In the genomic region with DNA sequence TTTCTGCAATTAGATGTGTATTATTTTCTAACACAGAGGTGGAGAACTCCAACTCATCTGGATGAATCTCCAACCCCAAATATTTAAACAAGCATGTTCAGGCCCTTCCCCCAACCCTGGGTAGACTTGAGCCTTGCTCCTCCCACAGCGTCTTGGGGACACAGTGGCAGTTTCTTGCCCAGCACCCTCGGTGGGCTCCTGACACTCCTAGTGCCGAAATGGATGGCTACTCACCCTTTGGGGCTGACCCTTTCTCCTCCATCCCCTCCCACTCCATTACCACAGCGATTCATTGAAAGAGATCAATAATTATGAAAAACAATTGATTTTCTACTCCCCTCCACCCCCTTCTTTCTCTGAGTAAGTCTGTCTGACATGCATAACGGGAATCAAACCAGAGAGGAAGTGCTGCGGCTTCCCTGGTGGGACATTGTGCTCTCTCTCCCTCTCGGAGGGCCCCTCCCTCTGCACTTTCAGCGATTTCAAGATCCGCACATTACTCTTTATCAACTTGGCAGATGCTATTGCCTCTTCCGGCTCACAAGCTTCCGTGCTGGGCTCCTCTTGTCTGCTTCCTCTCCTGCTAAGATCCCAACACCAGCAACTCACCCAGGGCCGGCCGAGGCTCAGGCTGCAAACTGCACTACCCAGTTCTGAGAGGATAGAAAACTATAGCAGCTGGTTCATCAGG, we compare ENCODE assay signal across 8 cellular contexts.
A peak's percentile ranks its signal among the peaks of the same experiment; 100 is the strongest.
DNase-seq lines count a peak whose midpoint lies in the region; ATAC-seq and TF ChIP-seq lines count a peak whose summit lies in the region.

No MANE protein-coding gene starts in this region.

- no peak overlapping the region for H2BK120ac ChIP-seq in trophoblast cell (ENCODE audit: insufficient read depth, low read length, poor library complexity)

- H3K9me3 Mint-ChIP-seq in activated CD8-positive, alpha-beta T cell treated with anti-CD3 and anti-CD28 coated beads, Interleukin-2, amount 10 ng/mL, durations not matched to agents 7 days and 5 days (ENCODE audit: insufficient read depth): no peaks in the 10 kb centered on the region

- WGBS in trophoblast cell (ENCODE audit: extremely low coverage, insufficient coverage, insufficient read length): no CpG with 5 or more reads among the region's 13 CpGs

- no peaks in the 10 kb centered on the region for H3K79me1 ChIP-seq in trophoblast cell (ENCODE audit: low read length)

- H3K4me1 ChIP-seq in trophoblast cell (ENCODE audit: control insufficient read depth in 1 of 2, insufficient read depth in 2 of 2, low read length in 2 of 2): peaks cover 0 to 3% of the 10 kb centered on the region in 2 experiments

- no peak overlapping the region for H4K8ac ChIP-seq in trophoblast cell (ENCODE audit: low read depth, low read length)

- CTCF ChIA-PET in activated CD8-positive, alpha-beta T cell treated with anti-CD3 and anti-CD28 coated beads, Interleukin-2, amount 10 ng/mL, durations not matched to agents 7 days and 5 days (lab: Charles Lee): interaction anchor here (1.2 to 3.4 kb wide), 5 partner anchors 12 to 75 kb away, joined by 3 to 24 read pairs (median 3); no protein-coding TSS in a partner anchor
- CTCF ChIA-PET in GM10248 (lab: Yijun Ruan, JAX): interaction anchor here (1.0 to 2.5 kb wide), 4 partner anchors 11 to 779 kb away, joined by 3 to 15 read pairs (median 4); no protein-coding TSS in a partner anchor
- CTCF ChIA-PET in RWPE1 (lab: Yijun Ruan, JAX): interaction anchor here (0.6 kb wide), 1 partner anchor 517 kb away, joined by 3 read pairs; no protein-coding TSS in a partner anchor

- no peak overlapping the region for H3K27ac ChIP-seq in trophoblast cell (ENCODE audit: low read depth, low read length)
- no peak overlapping the region for H3K27ac ChIP-seq in RWPE1

- H3K18ac ChIP-seq in trophoblast cell (ENCODE audit: low read length): no peak overlapping the region

- no peak overlapping the region for H3K23ac ChIP-seq in trophoblast cell (ENCODE audit: low read length)

- H3K27me3 ChIP-seq in trophoblast cell (ENCODE audit: insufficient read depth, low read length): no peaks in the 10 kb centered on the region

- no peak overlapping the region for H2BK5ac ChIP-seq in trophoblast cell (ENCODE audit: low read depth, low read length, poor library complexity)

- H3K36me3 Mint-ChIP-seq in activated CD8-positive, alpha-beta T cell treated with anti-CD3 and anti-CD28 coated beads, Interleukin-2, amount 10 ng/mL, durations not matched to agents 7 days and 5 days (ENCODE audit: low read depth): peaks cover 3% of the 10 kb centered on the region

- H3K9me3 ChIP-seq in trophoblast cell (ENCODE audit: insufficient read depth, low read depth, low read length): no peaks in the 10 kb centered on the region

- no peaks in the 10 kb centered on the region for H3K79me2 ChIP-seq in trophoblast cell (ENCODE audit: control insufficient read depth, insufficient read depth, low read length, poor library complexity)

- no peak overlapping the region for H4K12ac ChIP-seq in trophoblast cell (ENCODE audit: low read depth, low read length)

- H3K4me3 ChIP-seq in fibroblast of pulmonary artery (replicated peaks; ENCODE audit: low read depth, low read length) (peak overlapping the region; percentile 9), trophoblast cell (ENCODE audit: low read depth, low read length) (no peak overlapping the region)

- H2AK5ac ChIP-seq in trophoblast cell (ENCODE audit: low read length): no peak overlapping the region

- no peak overlapping the region for H3K9ac ChIP-seq in trophoblast cell (ENCODE audit: low read length)

- DNase-seq in Ammon's horn (ENCODE audit: low spot score) (peak; percentile 74), fibroblast of pulmonary artery (ENCODE audit: low read depth) (peak; percentile 66), trophoblast cell (no peak), GM10248 (ENCODE audit: extremely low spot score) (no peak), RWPE1 (ENCODE audit: low spot score) (no peak)
- DNase-seq in activated CD8-positive, alpha-beta T cell treated with anti-CD3 and anti-CD28 coated beads, Interleukin-2, amount 10 ng/mL, durations not matched to agents 7 days and 5 days: peak; percentile 82

- H3K36me3 ChIP-seq in trophoblast cell (ENCODE audit: control insufficient read depth in 1 of 2, insufficient read depth in 2 of 2, low read length in 2 of 2): no peaks in the 10 kb centered on the region

- no peak overlapping the region for H3K4ac ChIP-seq in trophoblast cell (ENCODE audit: low read depth, low read length)

- peak overlapping the region; percentile 20 for H3K4me2 ChIP-seq in trophoblast cell (ENCODE audit: low read length)

- no peak for TF ChIP-seq CTCF in fibroblast of pulmonary artery (IDR thresholded peaks at IDR 0.05; ENCODE audit: low read length, missing control alignments)
- TF ChIP-seq CTCF in GM10248 (IDR thresholded peaks at IDR 0.05; ENCODE audit: control extremely low read depth, extremely low read depth, low read depth, missing control alignments): no peak
- no peak for TF ChIP-seq CTCF in RWPE1 (conservative IDR thresholded peaks at IDR 0.05; ENCODE audit: low read depth)

- H2AFZ ChIP-seq in trophoblast cell (ENCODE audit: insufficient read depth, low read length, poor library complexity): no peak overlapping the region

- H3K4me1 Mint-ChIP-seq in activated CD8-positive, alpha-beta T cell treated with anti-CD3 and anti-CD28 coated beads, Interleukin-2, amount 10 ng/mL, durations not matched to agents 7 days and 5 days (ENCODE audit: low read depth): peaks cover 37% of the 10 kb centered on the region

- H3K14ac ChIP-seq in trophoblast cell (ENCODE audit: low read length): no peak overlapping the region

- no peak overlapping the region for H4K91ac ChIP-seq in trophoblast cell (ENCODE audit: low read depth, low read length)

- H3K27ac Mint-ChIP-seq in activated CD8-positive, alpha-beta T cell treated with anti-CD3 and anti-CD28 coated beads, Interleukin-2, amount 10 ng/mL, durations not matched to agents 7 days and 5 days: peak overlapping the region; percentile 95

- H3K4me3 Mint-ChIP-seq in activated CD8-positive, alpha-beta T cell treated with anti-CD3 and anti-CD28 coated beads, Interleukin-2, amount 10 ng/mL, durations not matched to agents 7 days and 5 days: peak overlapping the region; percentile 74

- H2BK12ac ChIP-seq in trophoblast cell (ENCODE audit: low read length): no peak overlapping the region

- H3K27me3 Mint-ChIP-seq in activated CD8-positive, alpha-beta T cell treated with anti-CD3 and anti-CD28 coated beads, Interleukin-2, amount 10 ng/mL, durations not matched to agents 7 days and 5 days (ENCODE audit: low read depth): no peaks in the 10 kb centered on the region

- ATAC-seq in HG03342 (IDR thresholded peaks at IDR 0.05; ENCODE audit: unreplicated experiment): peak; percentile 29
- ATAC-seq in activated CD8-positive, alpha-beta T cell treated with anti-CD3 and anti-CD28 coated beads, Interleukin-2, amount 10 ng/mL, durations not matched to agents 7 days and 5 days: peak; percentile 89
- no peak for ATAC-seq in HG02759 (IDR thresholded peaks at IDR 0.05; ENCODE audit: unreplicated experiment)

- POLR2A ChIA-PET in activated CD8-positive, alpha-beta T cell treated with anti-CD3 and anti-CD28 coated beads, Interleukin-2, amount 10 ng/mL, durations not matched to agents 7 days and 5 days (lab: Charles Lee): interaction anchor here (1.1 kb wide), 1 partner anchor 11 kb away, joined by 4 read pairs; no protein-coding TSS in a partner anchor
- POLR2A ChIA-PET in GM10248 (lab: Yijun Ruan, JAX) (no interaction called here), RWPE1 (lab: Yijun Ruan, JAX; ENCODE audit: low non-redundant PET) (no interaction called here)

Comparison
In these comparisons a context has a peak if more than half of its experiments do, and no peak if none do; other contexts are left out.
1. DNase-seq: peak in Ammon's horn (single experiment), activated CD8-positive, alpha-beta T cell treated with anti-CD3 and anti-CD28 coated beads, Interleukin-2, amount 10 ng/mL, durations not matched to agents 7 days and 5 days (single experiment) and fibroblast of pulmonary artery (single experiment); none in trophoblast cell (0 of 2), GM10248 (single experiment) and RWPE1 (single experiment).